In genomic region chr6:27280064-27280539, GRCh38 we compare ENCODE assay signal across 9 cellular contexts. TPM values are rescaled to one million over a fixed set of nuclear protein-coding genes. Genes with fewer than 3 reads are reported as not detected.
DNase-seq lines count a peak whose midpoint lies in the region; ATAC-seq and TF ChIP-seq lines count a peak whose summit lies in the region.
"Had no signal": no experiment of that assay in that cellular context is flagged by ENCODE, and none has a peak within 500 bp of the region (broad histone marks: within the 10 kb centered on the region; RNA-seq: fewer than 3 reads in every experiment).

No MANE protein-coding gene starts in this region.

- H3K27me3 ChIP-seq in HCT116 (ENCODE audit: insufficient read depth, low read length): no peaks in the 10 kb centered on the region

- no peak for TF ChIP-seq CTCF in HCT116 (IDR thresholded peaks at IDR 0.05 in 2 of 3, conservative IDR thresholded peaks at IDR 0.05 in 1 of 3; ENCODE audit: borderline replicate concordance in 1 of 3, insufficient read depth in 1 of 3, low read depth in 2 of 3, low read length in 2 of 3)
- TF ChIP-seq CTCF in retinal pigment epithelial cell (conservative IDR thresholded peaks at IDR 0.05; ENCODE audit: low read depth, low read length): no peak

- no peak for TF ChIP-seq RAD21 in HCT116 (IDR thresholded peaks at IDR 0.05; ENCODE audit: low read depth)

- peak overlapping the region; percentile 61; the same call in 1 of the 2 replicates for H3K27ac ChIP-seq in HCT116 (ENCODE audit: low read depth, low read length)

- BruUV-seq in HCT116 (replicated peaks; lab: Mats Ljungman, UMichigan): no TSS peak

- no peaks in the 10 kb centered on the region for H3K79me2 ChIP-seq in HCT116 (ENCODE audit: insufficient read depth, low read length)

- ATAC-seq in HCT116: peak; percentile 81
- no peak for ATAC-seq in HG03095 (IDR thresholded peaks at IDR 0.05; ENCODE audit: unreplicated experiment)
- no peak for ATAC-seq in HG02970 (IDR thresholded peaks at IDR 0.05; ENCODE audit: low FRiP score, unreplicated experiment)

- CTCF ChIA-PET in HCT116 (lab: Charles Lee): no interaction called here

- H4K20me1 ChIP-seq in HCT116 (ENCODE audit: insufficient read depth): no peaks in the 10 kb centered on the region

- peaks cover 3 to 17% of the 10 kb centered on the region in 2 experiments; a peak in 3 of 4 replicates for H3K4me1 ChIP-seq in HCT116 (ENCODE audit: control insufficient read depth in 1 of 2, insufficient read depth in 2 of 2, low read length in 2 of 2)

- TF ChIP-seq POLR2A in HCT116 (IDR thresholded peaks at IDR 0.05; ENCODE audit: borderline replicate concordance, extremely low read depth, insufficient read depth, insufficient read length): no peak

- intact Hi-C loops in HCT116 (cut with micrococcal nuclease): loop anchor here (1.0 to 2.0 kb wide), 2 partner anchors 15 to 43 kb away; no protein-coding TSS in a partner anchor

- RAD21 ChIA-PET in HCT116 (lab: Charles Lee; ENCODE audit: low non-redundant PET in 1 of 2, low total read pairs in 2 of 2, uncharacterized antibody in 2 of 2, unreplicated experiment in 2 of 2): no interaction called here

- peak overlapping the region; percentile 43; the same call in 1 of the 2 replicates for H3K9ac ChIP-seq in HCT116 (ENCODE audit: low read length)

- H3K9me2 ChIP-seq in HCT116 (ENCODE audit: insufficient read depth): no peaks in the 10 kb centered on the region

- H3K36me3 ChIP-seq in HCT116 (ENCODE audit: control insufficient read depth in 1 of 2, insufficient read depth in 2 of 2, low read length in 2 of 2): no peaks in the 10 kb centered on the region

- H3K4me2 ChIP-seq in HCT116 (ENCODE audit: low read length): peak overlapping the region; percentile 86

- H2AFZ ChIP-seq in HCT116 (ENCODE audit: low read depth, low read length, poor library complexity, severe bottlenecking): peak overlapping the region; percentile 87

- POLR2A ChIA-PET in HCT116 (lab: Charles Lee): no interaction called here

- no peaks in the 10 kb centered on the region for H3K9me3 ChIP-seq in HCT116 (ENCODE audit: control insufficient read depth in 1 of 2, insufficient read depth in 1 of 2, low read depth in 1 of 2, low read length in 2 of 2)

- peak overlapping the region; percentile 40 to 54 for H3K4me3 ChIP-seq in HCT116 (replicated peaks in 1 of 2; ENCODE audit: low read depth in 1 of 2, low read length in 2 of 2)
- peak overlapping the region; percentile 53 for H3K4me3 ChIP-seq in retinal pigment epithelial cell (ENCODE audit: low read length)
- H3K4me3 ChIP-seq: lung had no signal

- DNase-seq in AG08395 (ENCODE audit: low spot score) (peak; percentile 50), HCT116 (ENCODE audit: low read depth, low spot score) (peak; percentile 45), RKO (ENCODE audit: low spot score) (peak; percentile 77), dermis blood vessel endothelial cell (peak; percentile 53), retinal pigment epithelial cell (ENCODE audit: low read depth) (no peak), GF-D8 (lab: John Stamatoyannopoulos, UW) (no peak)

TF ChIP-seq in HCT116, 20 proteins besides CTCF, POLR2A, EP300 and RAD21:
- TF ChIP-seq TCF7L2 (IDR thresholded peaks at IDR 0.05; ENCODE audit: borderline replicate concordance, extremely low read depth, insufficient read depth, insufficient read length) (no peak), ATF3 (IDR thresholded peaks at IDR 0.05) (peak; percentile 98), EGR1 (IDR thresholded peaks at IDR 0.05; ENCODE audit: low read depth) (0 out of 2 replicates have a peak, but pooled peaks have one; percentile 10), CBX3 (IDR thresholded peaks at IDR 0.05; ENCODE audit: low read depth) (peak; percentile 70; the same call in 1 of the 2 replicates)

RNA-seq across cellular contexts. Expression of gene POM121L2, which starts 32.0 kb away (rescaled TPM):
- total RNA-seq in HCT116 (2021; ENCODE audit: unreplicated experiment): not detected
- not detected in 2 replicates for polyA plus RNA-seq in HCT116 (2012)
- not detected in 2 replicates for total RNA-seq in dermis blood vessel endothelial cell
- total RNA-seq: lung had no signal
- polyA plus RNA-seq: lung had no signal

RNA-seq across cellular contexts. Expression of gene PRSS16, which starts 32.6 kb away (rescaled TPM):
- 14.5 TPM for total RNA-seq in HCT116 (2021; ENCODE audit: unreplicated experiment)
- 15.8 and 16.9 TPM in 2 replicates for polyA plus RNA-seq in HCT116 (2012)
- total RNA-seq in dermis blood vessel endothelial cell: 0.14 TPM in 1 of 2 replicates, not detected in the other

Comparison
In these comparisons a context has a peak if more than half of its experiments do, and no peak if none do; other contexts are left out.
1. DNase-seq: peak in AG08395 (single experiment), HCT116 (single experiment), RKO (single experiment) and dermis blood vessel endothelial cell (single experiment); none in retinal pigment epithelial cell (single experiment) and GF-D8 (single experiment).
2. RNA of gene PRSS16, which starts 32.6 kb away (total RNA-seq): 14.5 TPM in HCT116 (single experiment); 0.14 TPM in dermis blood vessel endothelial cell; every median in the first group is over 10 times any median in the second.